10 cellular contexts compared by ENCODE assay signal in genomic region chr7:25720427-25720826, GRCh38.
DNase-seq lines count a peak whose midpoint lies in the region; ATAC-seq and TF ChIP-seq lines count a peak whose summit lies in the region.
"Had no signal": no experiment of that assay in that cellular context is flagged by ENCODE, and none has a peak within 500 bp of the region (broad histone marks: within the 10 kb centered on the region; RNA-seq: fewer than 3 reads in every experiment).

No MANE protein-coding gene starts in this region.

- TF ChIP-seq CTCF in GM12873 (IDR thresholded peaks at IDR 0.05; ENCODE audit: insufficient read depth, low read depth, low read length, missing control alignments) (peak; percentile 58), Panc1 (IDR thresholded peaks at IDR 0.05) (peak; percentile 74)

- intact Hi-C loops in Panc1 (cut with micrococcal nuclease; ENCODE audit: unreplicated experiment) (no loop called here), left colon (cut with DNase I, micrococcal nuclease) (no loop called here)

- peak; percentile 71; the same call in 1 of the 2 replicates for ATAC-seq in Panc1
- no peak for ATAC-seq in GM19395 (IDR thresholded peaks at IDR 0.05; ENCODE audit: unreplicated experiment)
- no peak for ATAC-seq in stimulated activated effector memory CD8-positive, alpha-beta T cell treated with anti-CD3 and anti-CD28 coated beads, Interleukin-12 subunit alpha, Interleukin-12 subunit beta, amount 100 ng/mL, for 72 hours
- ATAC-seq in left colon: no peak
- ATAC-seq in HG03196 (IDR thresholded peaks at IDR 0.05; ENCODE audit: unreplicated experiment): no peak

- H3K9me3 Mint-ChIP-seq in stimulated activated effector memory CD8-positive, alpha-beta T cell treated with anti-CD3 and anti-CD28 coated beads, Interleukin-12 subunit alpha, Interleukin-12 subunit beta, amount 100 ng/mL, for 72 hours: no peaks in the 10 kb centered on the region

- no peaks in the 10 kb centered on the region for H3K36me3 Mint-ChIP-seq in stimulated activated effector memory CD8-positive, alpha-beta T cell treated with anti-CD3 and anti-CD28 coated beads, Interleukin-12 subunit alpha, Interleukin-12 subunit beta, amount 100 ng/mL, for 72 hours

- H3K27me3 ChIP-seq in Panc1 (ENCODE audit: control insufficient read depth, insufficient read depth, low read length): 0 out of 2 replicates have a peak, but pooled peaks cover 4% of the 10 kb centered on the region

- no peaks in the 10 kb centered on the region for H3K36me3 ChIP-seq in Panc1 (ENCODE audit: control insufficient read depth, insufficient read depth, low read length)

- DNase-seq in AG08396 (ENCODE audit: low spot score) (peak; percentile 24), Panc1 (ENCODE audit: low read depth, low spot score) (no peak), iPS-NIHi7 (ENCODE audit: extremely low spot score) (peak; percentile 60), left colon (no peak)
- DNase-seq in stimulated activated effector memory CD8-positive, alpha-beta T cell treated with anti-CD3 and anti-CD28 coated beads, Interleukin-12 subunit alpha, Interleukin-12 subunit beta, amount 100 ng/mL, for 72 hours (ENCODE audit: low spot score in 2 of 2): no peak
- DNase-seq: activated CD4-positive, alpha-beta T cell treated with anti-CD3 and anti-CD28 coated beads for 1 hour; occipital lobe had no signal

- in situ Hi-C loops in Panc1 (cut with HindIII; ENCODE audit: low pct_unique_long_range_greater_than_20kb, low sequenced_read_pairs): no loop called here

- H3K9me3 ChIP-seq in Panc1 (ENCODE audit: control insufficient read depth, insufficient read depth, low read depth, low read length): no peaks in the 10 kb centered on the region

- no TSS peak for BruUV-seq in Panc1 (replicated peaks; lab: Mats Ljungman, UMichigan)

- no peak overlapping the region for H3K4me3 Mint-ChIP-seq in stimulated activated effector memory CD8-positive, alpha-beta T cell treated with anti-CD3 and anti-CD28 coated beads, Interleukin-12 subunit alpha, Interleukin-12 subunit beta, amount 100 ng/mL, for 72 hours

- H3K4me1 Mint-ChIP-seq in stimulated activated effector memory CD8-positive, alpha-beta T cell treated with anti-CD3 and anti-CD28 coated beads, Interleukin-12 subunit alpha, Interleukin-12 subunit beta, amount 100 ng/mL, for 72 hours: no peaks in the 10 kb centered on the region

- CTCF ChIA-PET in Panc1 (lab: Charles Lee): no interaction called here

- POLR2A ChIA-PET in Panc1 (lab: Charles Lee): no interaction called here

- H3K27ac ChIP-seq in Panc1 (ENCODE audit: low read length): no peak overlapping the region

- no peak overlapping the region for H3K27ac Mint-ChIP-seq in stimulated activated effector memory CD8-positive, alpha-beta T cell treated with anti-CD3 and anti-CD28 coated beads, Interleukin-12 subunit alpha, Interleukin-12 subunit beta, amount 100 ng/mL, for 72 hours

- H3K4me3 ChIP-seq in Panc1 (ENCODE audit: low read depth in 2 of 2, low read length in 2 of 2): no peak overlapping the region

- H3K4me1 ChIP-seq in Panc1 (ENCODE audit: control insufficient read depth, insufficient read depth, low read length): no peaks in the 10 kb centered on the region

Comparison
In these comparisons a context has a peak if more than half of its experiments do, and no peak if none do; other contexts are left out.
1. DNase-seq: peak in AG08396 (single experiment) and iPS-NIHi7 (single experiment); none in Panc1 (single experiment), stimulated activated effector memory CD8-positive, alpha-beta T cell treated with anti-CD3 and anti-CD28 coated beads, Interleukin-12 subunit alpha, Interleukin-12 subunit beta, amount 100 ng/mL, for 72 hours (0 of 2) and left colon (0 of 2).